Comparison of ENCODE assay signal across 22 cellular contexts in genomic region chr17:15930426-15930825, GRCh38.
"Had no signal": no experiment of that assay in that cellular context is flagged by ENCODE, and none has a peak within 500 bp of the region (broad histone marks: within the 10 kb centered on the region; RNA-seq: fewer than 3 reads in every experiment).

No MANE protein-coding gene starts in this region.

- H3K27ac ChIP-seq: adrenal gland, epithelial cell of prostate, foreskin keratinocyte, hepatocyte, lower lobe of right lung, tibial artery, uterus had no signal

- H3K4me1 ChIP-seq: adrenal gland, foreskin keratinocyte, lower lobe of right lung, tibial artery, uterus had no signal

- H2AFZ ChIP-seq: hepatocyte had no signal

- H3K4me2 ChIP-seq: hepatocyte had no signal

- ATAC-seq: foreskin keratinocyte, left colon, lower lobe of right lung, natural killer cell had no signal

- H3K9me3 ChIP-seq: adrenal gland, lower lobe of right lung, tibial artery, uterus had no signal

- H3K27me3 ChIP-seq: adrenal gland, foreskin keratinocyte, hepatocyte, uterus had no signal

- H3K79me2 ChIP-seq: hepatocyte had no signal

- DNase-seq: activated CD4-positive, alpha-beta T cell treated with anti-CD3 and anti-CD28 coated beads, Interleukin-2, amount 50 U/mL, for 1 hour; activated CD4-positive, CD25-positive, alpha-beta regulatory T cell treated with anti-CD3 and anti-CD28 coated beads, Interleukin-2, amount 50 U/mL, for 72 hours; activated CD8-positive, alpha-beta memory T cell treated with anti-CD3 and anti-CD28 coated beads for 24 hours; activated CD8-positive, alpha-beta memory T cell treated with anti-CD3 and anti-CD28 coated beads, Interleukin-2, amount 50 U/mL, for 48 hours; activated gamma-delta T cell; activated T-cell treated with anti-CD3 and anti-CD28 coated beads, Interleukin-2, amount 50 U/mL, for 48 hours; adrenal gland; dermis blood vessel endothelial cell; effector memory CD4-positive, alpha-beta T cell; left colon; lower lobe of right lung; natural killer cell; stimulated activated CD4-positive, alpha-beta T cell treated with anti-CD3 and anti-CD28 coated beads, Interleukin-12 subunit alpha, Interleukin-12 subunit beta, amount 100 ng/mL, for 4 hours; stimulated activated CD4-positive, alpha-beta T cell treated with anti-CD3 and anti-CD28 coated beads, Interleukin-1b, Interleukin-23, amount 100 ng/mL, for 48 hours; stimulated activated naive CD4-positive, alpha-beta T cell treated with Interleukin-2 at 50 U/mL for 16 hours; T-helper 1 cell; T-helper 9 cell; tibial artery; uterus had no signal

- H3K4me3 ChIP-seq: adrenal gland, hepatocyte, lower lobe of right lung, tibial artery, uterus had no signal

- H3K36me3 ChIP-seq: adrenal gland, lower lobe of right lung, tibial artery, uterus had no signal
